8 cellular contexts compared by ENCODE assay signal in the genomic region with DNA sequence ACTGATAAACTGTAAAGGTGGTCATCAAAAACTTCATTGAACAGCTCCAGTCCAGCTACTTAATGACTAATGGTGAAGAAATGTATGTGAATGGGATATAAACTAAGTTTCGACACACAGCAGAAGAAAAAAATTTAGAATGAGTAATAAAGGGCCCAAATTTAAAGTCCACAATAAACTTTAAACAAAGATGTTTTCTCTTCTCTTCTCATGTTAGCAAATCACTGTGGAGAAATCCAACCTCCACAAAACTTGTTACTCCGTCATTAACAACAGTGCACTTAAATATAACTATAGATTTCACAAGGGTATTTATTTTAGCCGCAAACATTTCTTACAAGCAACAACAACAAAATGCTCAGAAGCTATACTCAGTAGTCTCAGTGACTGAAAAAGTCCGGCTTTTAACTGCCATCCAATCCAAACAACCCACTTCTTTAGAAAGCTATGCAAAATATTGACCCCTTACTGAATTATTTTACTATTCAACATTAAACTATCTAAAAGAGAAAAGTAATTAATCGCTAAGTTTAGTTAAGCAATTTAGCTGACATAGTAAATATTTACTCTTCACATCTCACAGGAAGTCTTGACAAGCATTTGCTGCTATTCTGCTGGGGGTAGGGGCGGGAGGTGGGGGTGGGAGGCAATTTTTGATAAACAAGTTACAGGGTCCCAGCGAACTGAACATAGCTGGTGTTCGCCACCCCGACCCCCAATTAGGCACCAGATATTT. TPM values are rescaled to one million over a fixed set of nuclear protein-coding genes. Genes with fewer than 3 reads are reported as not detected.
DNase-seq lines count a peak whose midpoint lies in the region; ATAC-seq and TF ChIP-seq lines count a peak whose summit lies in the region.

No MANE protein-coding gene starts in this region.

- H2BK12ac ChIP-seq in neuronal stem cell (ENCODE audit: low read length): no peak overlapping the region

- CTCF ChIA-PET in PC-3 (lab: Charles Lee): interaction anchor here (1.7 kb wide), 1 partner anchor 162 kb away, joined by 6 read pairs; no protein-coding TSS in a partner anchor

- H3K4ac ChIP-seq in neuronal stem cell (ENCODE audit: low read length): no peak overlapping the region

- H3K27ac ChIP-seq in PC-3 (ENCODE audit: low read length) (peak overlapping the region; percentile 83), neuronal stem cell (replicated peaks; ENCODE audit: low read length) (no peak overlapping the region)

- POLR2A ChIA-PET in PC-3 (lab: Charles Lee; ENCODE audit: unreplicated experiment): interaction anchor here (0.5 to 1.0 kb wide), 7 partner anchors 34 to 121 kb away, joined by 3 to 5 read pairs (median 3); no protein-coding TSS in a partner anchor

- H3F3A ChIP-seq in PC-3 (ENCODE audit: low read length, unreplicated experiment): peaks cover 16% of the 10 kb centered on the region

- H3K36me3 ChIP-seq in PC-3 (ENCODE audit: low read depth, low read length) (peaks cover 5% of the 10 kb centered on the region; the same call in 1 of the 2 replicates), neuronal stem cell (replicated peaks in 1 of 2; ENCODE audit: control insufficient read depth in 2 of 2, insufficient read depth in 2 of 2, low read length in 2 of 2) (peaks cover 0 to 8% of the 10 kb centered on the region in 2 donors)

- H3K9me3 ChIP-seq in PC-3 (ENCODE audit: low read length): no peaks in the 10 kb centered on the region
- peaks cover 0 to 4% of the 10 kb centered on the region in 2 donors for H3K9me3 ChIP-seq in neuronal stem cell (replicated peaks in 1 of 2; ENCODE audit: control insufficient read depth in 2 of 2, insufficient read depth in 1 of 2, low read depth in 1 of 2, low read length in 2 of 2)

- H2AFZ ChIP-seq in PC-3 (ENCODE audit: low read length) (no peak overlapping the region), neuronal stem cell (ENCODE audit: low read length) (no peak overlapping the region)

- no peak overlapping the region for H2AK5ac ChIP-seq in neuronal stem cell (ENCODE audit: low read depth, low read length)

- no peaks in the 10 kb centered on the region for H3K9me2 ChIP-seq in PC-3 (replicated peaks; ENCODE audit: low read length)

- ATAC-seq in PC-3 (peak; percentile 1), HG03342 (IDR thresholded peaks at IDR 0.05; ENCODE audit: unreplicated experiment) (no peak)

- H3K79me1 ChIP-seq in neuronal stem cell (ENCODE audit: low read depth, low read length): peaks cover 4% of the 10 kb centered on the region

- H3K4me3 ChIP-seq in PC-3 (ENCODE audit: low read length) (peak overlapping the region; percentile 85), epithelial cell of proximal tubule (ENCODE audit: low read depth, low read length) (peak overlapping the region; percentile 89), neuronal stem cell (ENCODE audit: low read length in 2 of 2) (peak overlapping the region in 1 of 2 donors; percentile 72)

- H3K9ac ChIP-seq in PC-3 (ENCODE audit: low read length): peak overlapping the region; percentile 92
- no peak overlapping the region for H3K9ac ChIP-seq in neuronal stem cell (ENCODE audit: low read depth, low read length, poor library complexity)

- no peak overlapping the region for H3K14ac ChIP-seq in neuronal stem cell (ENCODE audit: low read length)

- H4K20me1 ChIP-seq in PC-3 (ENCODE audit: low read length): peaks cover 35% of the 10 kb centered on the region

- peak; percentile 29 for DNase-seq in GM03348 (ENCODE audit: low spot score)
- DNase-seq in PC-3: peak; percentile 89
- peak; percentile 36 for DNase-seq in epithelial cell of proximal tubule (ENCODE audit: low read depth)
- no peak for DNase-seq in neuronal stem cell (ENCODE audit: low spot score)
- DNase-seq in anterior cingulate cortex (lab: John Stamatoyannopoulos, UW): no peak
- DNase-seq in SHP77 treated with DMSO at 0.1 percent for 48 hours (lab: John Stamatoyannopoulos, UW): no peak
- no peak for DNase-seq in NCI-H128 (lab: John Stamatoyannopoulos, UW; ENCODE audit: unreplicated experiment)

- no peak for TF ChIP-seq CTCF in PC-3 (conservative IDR thresholded peaks at IDR 0.05; ENCODE audit: low read depth, low read length)
- no peak for TF ChIP-seq CTCF in epithelial cell of proximal tubule (conservative IDR thresholded peaks at IDR 0.05; ENCODE audit: low read depth, low read length)

- H4K8ac ChIP-seq in neuronal stem cell (ENCODE audit: low read depth, low read length): no peak overlapping the region

- no peak overlapping the region for H3K18ac ChIP-seq in neuronal stem cell (ENCODE audit: low read length)

- H3K4me2 ChIP-seq in PC-3 (ENCODE audit: low read length) (peak overlapping the region; percentile 92), neuronal stem cell (ENCODE audit: insufficient read depth, low read length, poor library complexity, severe bottlenecking) (peak overlapping the region; percentile 32)

- H4K91ac ChIP-seq in neuronal stem cell (ENCODE audit: low read depth, low read length, poor library complexity): no peak overlapping the region

- no peak overlapping the region for H2BK5ac ChIP-seq in neuronal stem cell (ENCODE audit: low read length)

- H2BK120ac ChIP-seq in neuronal stem cell (ENCODE audit: low read depth, low read length): no peak overlapping the region

- no peak overlapping the region for H2BK15ac ChIP-seq in neuronal stem cell (ENCODE audit: low read length)

- H3K23ac ChIP-seq in neuronal stem cell (ENCODE audit: low read depth, low read length, poor library complexity): no peak overlapping the region

- peaks cover 93% of the 10 kb centered on the region for H3K79me2 ChIP-seq in PC-3 (ENCODE audit: low read length)

- H3K27me3 ChIP-seq in PC-3 (ENCODE audit: low read length) (no peaks in the 10 kb centered on the region), neuronal stem cell (ENCODE audit: control insufficient read depth in 3 of 3, insufficient read depth in 3 of 3, low read depth in 1 of 3, low read length in 3 of 3) (no peaks in the 10 kb centered on the region)

- no CpG with 5 or more reads among the region's 9 CpGs for WGBS in neuronal stem cell (ENCODE audit: extremely low coverage in 2 of 2, insufficient read length in 2 of 2, insufficient replicate concordance in 1 of 2), 2 donors

- BruUV-seq in PC-3 (replicated peaks; lab: Mats Ljungman, UMichigan): no TSS peak

- peaks cover 50% of the 10 kb centered on the region for H3K4me1 ChIP-seq in PC-3 (ENCODE audit: insufficient read depth, low read length)
- peaks cover 5 to 22% of the 10 kb centered on the region in 2 donors for H3K4me1 ChIP-seq in neuronal stem cell (ENCODE audit: control insufficient read depth in 2 of 2, insufficient read depth in 1 of 2, low read depth in 1 of 2, low read length in 2 of 2)

- intact Hi-C loops in PC-3 (cut with micrococcal nuclease): loop anchor here (1.0 to 5.0 kb wide), 5 partner anchors 26 to 160 kb away; no protein-coding TSS in a partner anchor

RNA-seq across cellular contexts. Expression of a gene that starts 2.5 kb away (rescaled TPM):
- total RNA-seq in PC-3 (2014; rRNA removed) (81.2 and 105 TPM in 2 replicates), epithelial cell of proximal tubule (57.6 and 99.8 TPM in 2 replicates)
- polyA plus RNA-seq in neuronal stem cell (2013, experiment 1 of 2): 240 TPM
- polyA plus RNA-seq in neuronal stem cell (2013, experiment 2 of 2): 247 TPM

Comparison
In these comparisons a context has a peak if more than half of its experiments do, and no peak if none do; other contexts are left out.
1. DNase-seq: peak in GM03348 (single experiment), PC-3 (single experiment) and epithelial cell of proximal tubule (single experiment); none in neuronal stem cell (single experiment), anterior cingulate cortex (0 of 58), SHP77 treated with DMSO at 0.1 percent for 48 hours (single experiment) and NCI-H128 (single experiment).